ENCODE assay signal across 10 cellular contexts in genomic region chr7:100679927-100680588, GRCh38. TPM values are rescaled to one million over a fixed set of nuclear protein-coding genes. Genes with fewer than 3 reads are reported as not detected.
A peak's percentile ranks its signal among the peaks of the same experiment; 100 is the strongest.
DNase-seq lines count a peak whose midpoint lies in the region; ATAC-seq, FAIRE-seq and TF ChIP-seq lines count a peak whose summit lies in the region.
"Had no signal": no experiment of that assay in that cellular context is flagged by ENCODE, and none has a peak within 500 bp of the region (broad histone marks: within the 10 kb centered on the region; RNA-seq: fewer than 3 reads in every experiment).

No MANE protein-coding gene starts in this region.

- H3K4me1 Mint-ChIP-seq in stimulated activated naive CD8-positive, alpha-beta T cell treated with anti-CD3 and anti-CD28 coated beads, Interleukin-15, Interleukin-2, amounts not matched to agents 100 ng/mL and 50 ng/mL, for 24 hours (ENCODE audit: low read depth) = peaks cover 35% of the 10 kb centered on the region
- H3K4me1 Mint-ChIP-seq in memory B cell = peaks cover 8% of the 10 kb centered on the region

- no peak overlapping the region for H3K4me3 Mint-ChIP-seq in stimulated activated naive CD8-positive, alpha-beta T cell treated with anti-CD3 and anti-CD28 coated beads, Interleukin-15, Interleukin-2, amounts not matched to agents 100 ng/mL and 50 ng/mL, for 24 hours
- no peak overlapping the region for H3K4me3 Mint-ChIP-seq in memory B cell

- no peak; the same call in 1 of the 2 replicates for TF ChIP-seq POLR2A in GM12878 (IDR thresholded peaks at IDR 0.05; ENCODE audit: low read depth, low read length)

- H3K27me3 Mint-ChIP-seq in stimulated activated naive CD8-positive, alpha-beta T cell treated with anti-CD3 and anti-CD28 coated beads, Interleukin-15, Interleukin-2, amounts not matched to agents 100 ng/mL and 50 ng/mL, for 24 hours = no peaks in the 10 kb centered on the region
- H3K27me3 Mint-ChIP-seq in memory B cell = no peaks in the 10 kb centered on the region

- H3K9me3 Mint-ChIP-seq in stimulated activated naive CD8-positive, alpha-beta T cell treated with anti-CD3 and anti-CD28 coated beads, Interleukin-15, Interleukin-2, amounts not matched to agents 100 ng/mL and 50 ng/mL, for 24 hours = no peaks in the 10 kb centered on the region
- no peaks in the 10 kb centered on the region for H3K9me3 Mint-ChIP-seq in memory B cell

- peaks cover 4 to 51% of the 10 kb centered on the region in 2 experiments; a peak in 3 of 4 replicates for H3K36me3 ChIP-seq in GM12878 (ENCODE audit: control insufficient read depth in 2 of 2, insufficient read depth in 2 of 2, low read length in 1 of 2)

- no peak overlapping the region for H3K4me3 ChIP-seq in GM12878

- FAIRE-seq in GM12878 (lab: Jason Lieb, UNC) = no peak

- in situ Hi-C loops in GM12878 (cut with MboI) = loop anchor here (25.0 kb wide), 1 partner anchor 218 kb away; the partner anchor contains the start of gene SPACDR

- no peak for TF ChIP-seq CTCF in GM12878 (IDR thresholded peaks at IDR 0.05 in 2 of 3, conservative IDR thresholded peaks at IDR 0.05 in 1 of 3; ENCODE audit: control insufficient read depth in 2 of 3, extremely low read depth in 1 of 3, insufficient read depth in 1 of 3, low read depth in 3 of 3, low read length in 3 of 3)

- no peak overlapping the region for H3K27ac ChIP-seq in GM12878 (ENCODE audit: control insufficient read depth, insufficient read depth)

- SMC1A ChIA-PET in GM12878 (lab: Charles Lee; ENCODE audit: uncharacterized antibody, unreplicated experiment) = interaction anchor here (1.0 kb wide), 1 partner anchor 13 kb away, joined by 3 read pairs; no protein-coding TSS in a partner anchor

- no peak overlapping the region for H3K9ac ChIP-seq in GM12878 (ENCODE audit: control insufficient read depth, insufficient read depth, low read length)

- BruUV-seq in GM12878 (replicated peaks; lab: Mats Ljungman, UMichigan) = TSS peak; percentile 56

- CTCF ChIA-PET in GM12878 (lab: Yijun Ruan, JAX) = interaction anchor here (1.2 to 6.3 kb wide), 2 partner anchors 11 to 26 kb away, joined by 3 to 57 read pairs; partner anchors contain the start of gene POP7

- H3K4me2 ChIP-seq in GM12878 (ENCODE audit: control insufficient read depth, insufficient read depth) = no peak overlapping the region

- WGBS in GM12878 (ENCODE audit: insufficient coverage, insufficient replicate concordance, low lambda C conversion rate, missing lambda C conversion rate) = 82% methylated on average over 14 of the region's 14 CpGs

- H3K27ac Mint-ChIP-seq in stimulated activated naive CD8-positive, alpha-beta T cell treated with anti-CD3 and anti-CD28 coated beads, Interleukin-15, Interleukin-2, amounts not matched to agents 100 ng/mL and 50 ng/mL, for 24 hours = peak overlapping the region; percentile 11
- H3K27ac Mint-ChIP-seq in memory B cell = peak overlapping the region; percentile 51

- RAD21 ChIA-PET in GM12878 (lab: Charles Lee; ENCODE audit: unreplicated experiment) = interaction anchor here (0.7 kb wide), 2 partner anchors 26 to 575 kb away, joined by 3 read pairs; partner anchors contain the start of gene POP7

- no peaks in the 10 kb centered on the region for H3K9me3 ChIP-seq in GM12878 (replicated peaks; ENCODE audit: control insufficient read depth, insufficient read depth, low read length)

- no peak for TF ChIP-seq RAD21 in GM12878 (IDR thresholded peaks at IDR 0.05; ENCODE audit: insufficient read depth, low read depth, low read length)

- POLR2A ChIA-PET in GM12878 (lab: Charles Lee) = interaction anchor here (0.5 to 0.6 kb wide), 3 partner anchors 15 to 518 kb away, joined by 3 to 5 read pairs (median 3); no protein-coding TSS in a partner anchor

- H3K79me2 ChIP-seq in GM12878 (ENCODE audit: control insufficient read depth, insufficient read depth, low read length) = peaks cover 10% of the 10 kb centered on the region

- no peaks in the 10 kb centered on the region for H4K20me1 ChIP-seq in GM12878 (ENCODE audit: control insufficient read depth, insufficient read depth)

- H3K4me1 ChIP-seq in GM12878 (ENCODE audit: control insufficient read depth, insufficient read depth, low read length) = no peaks in the 10 kb centered on the region

- H2AFZ ChIP-seq in GM12878 (ENCODE audit: control insufficient read depth, low read depth, low read length) = no peak overlapping the region

- H3K36me3 Mint-ChIP-seq in stimulated activated naive CD8-positive, alpha-beta T cell treated with anti-CD3 and anti-CD28 coated beads, Interleukin-15, Interleukin-2, amounts not matched to agents 100 ng/mL and 50 ng/mL, for 24 hours (ENCODE audit: low read depth) = peaks cover 25% of the 10 kb centered on the region
- peaks cover 12% of the 10 kb centered on the region for H3K36me3 Mint-ChIP-seq in memory B cell

- no peak for ATAC-seq in stimulated activated naive CD8-positive, alpha-beta T cell treated with anti-CD3 and anti-CD28 coated beads, Interleukin-15, Interleukin-2, amounts not matched to agents 100 U/mL and 50 U/mL, for 24 hours
- no peak for ATAC-seq in GM12878
- ATAC-seq in memory B cell (ENCODE audit: low read depth) = no peak
- ATAC-seq in GM19463 (IDR thresholded peaks at IDR 0.05; ENCODE audit: unreplicated experiment) = no peak

- TF ChIP-seq EP300 in GM12878 (IDR thresholded peaks at IDR 0.05; ENCODE audit: borderline replicate concordance in 1 of 2, control insufficient read depth in 1 of 2, low read depth in 2 of 2, low read length in 2 of 2) = no peak

- no peaks in the 10 kb centered on the region for H3K27me3 ChIP-seq in GM12878 (replicated peaks in 1 of 2; ENCODE audit: control insufficient read depth in 2 of 2, insufficient read depth in 2 of 2, low read length in 1 of 2)

- no peak for DNase-seq in stimulated activated naive CD8-positive, alpha-beta T cell treated with anti-CD3 and anti-CD28 coated beads, Interleukin-15, Interleukin-2, amounts not matched to agents 100 U/mL and 50 U/mL, for 24 hours
- DNase-seq in GM12878 (ENCODE audit: low read depth, low spot score) = no peak
- no peak for DNase-seq in memory B cell (ENCODE audit: low spot score in 2 of 2)
- no peak for DNase-seq in NK-92 (lab: John Stamatoyannopoulos, UW; ENCODE audit: unreplicated experiment)
- no peak for DNase-seq in NCI-H345 (lab: John Stamatoyannopoulos, UW)
- DNase-seq in NCI-H510A (lab: John Stamatoyannopoulos, UW) = no peak
- DNase-seq: NCI-H187 treated with DMSO at 0.1 percent for 48 hours; stimulated activated CD4-positive, alpha-beta T cell treated with anti-CD3 and anti-CD28 coated beads, Interleukin-4, amount 100 ng/mL, for 1 hour had no signal

- intact Hi-C loops in GM12878 (cut with micrococcal nuclease; ENCODE audit: unreplicated experiment) = no loop called here

RNA-seq across cellular contexts. Expression of gene GNB2, which starts 6.5 kb away (rescaled TPM):
- 22.7 and 24.1 TPM in 2 replicates for total RNA-seq in GM12878 (2013; cell fraction: nucleolus; rRNA removed)
- 68.1 and 90.9 TPM in 2 replicates for total RNA-seq in GM12878 (2014; rRNA removed)
- total RNA-seq in GM12878 (2014; rRNA removed; fragmentation: Illumina TruSeq; extraction: Trizol) = 29.5 and 32.6 TPM in 2 replicates
- total RNA-seq in GM12878 (2021) = 174 and 175 TPM in 2 replicates
- 51.5 TPM for polyA plus RNA-seq in GM12878 (2011; ENCODE audit: low read depth)
- polyA plus RNA-seq in GM12878 (2011; rRNA removed) = 28.9 and 54.4 TPM in 2 replicates
- polyA plus RNA-seq in GM12878 (2011; cell fraction: cytosol; rRNA removed) = 114 and 115 TPM in 2 replicates
- 188 and 209 TPM in 2 replicates for polyA plus RNA-seq in GM12878 (2011; cell fraction: nucleus; rRNA removed)
- 131 and 134 TPM in 2 replicates for polyA plus RNA-seq in GM12878 (2012)
- polyA plus RNA-seq in GM12878 (2014; fragmentation: Illumina TruSeq; extraction: Trizol) = 16.3 and 84.6 TPM in 2 replicates
- 1 to 10 TPM in 1 of 2 experiments, under 1 TPM in 1; 0.35 to 4.7 TPM for polyA plus RNA-seq in GM12878 (2014; fragmentation: Nextera tagmentation; extraction: Ambion mirVana)
- polyA plus RNA-seq in GM12878 (2014; rRNA removed) = 121 and 145 TPM in 2 replicates
- polyA plus RNA-seq in GM12878 (2016; fragmentation: Nextera tagmentation; extraction: Ambion mirVana) = 10 to 100 TPM; 35.7 to 65.0 TPM
- polyA minus RNA-seq in GM12878 (2011; rRNA and poly(A)+ RNA removed) = 47.8 and 87.1 TPM in 2 replicates
- 46.9 and 47.2 TPM in 2 replicates for polyA minus RNA-seq in GM12878 (2011; cell fraction: cytosol; rRNA and poly(A)+ RNA removed)
- polyA minus RNA-seq in GM12878 (2011; cell fraction: nucleus; rRNA and poly(A)+ RNA removed) = 23.0 and 36.4 TPM in 2 replicates

RNA-seq across cellular contexts. Expression of gene GIGYF1, which starts 14.0 kb away (rescaled TPM):
- 42.9 and 43.0 TPM in 2 replicates for total RNA-seq in GM12878 (2013; cell fraction: nucleolus; rRNA removed)
- total RNA-seq in GM12878 (2014; rRNA removed) = 15.9 and 17.2 TPM in 2 replicates
- 8.6 and 9.3 TPM in 2 replicates for total RNA-seq in GM12878 (2014; rRNA removed; fragmentation: Illumina TruSeq; extraction: Trizol)
- total RNA-seq in GM12878 (2021) = 44.2 and 47.2 TPM in 2 replicates
- polyA plus RNA-seq in GM12878 (2011; ENCODE audit: low read depth) = 7.0 TPM
- 3.4 and 5.1 TPM in 2 replicates for polyA plus RNA-seq in GM12878 (2011; rRNA removed)
- 5.5 and 8.6 TPM in 2 replicates for polyA plus RNA-seq in GM12878 (2011; cell fraction: cytosol; rRNA removed)
- 69.0 and 95.9 TPM in 2 replicates for polyA plus RNA-seq in GM12878 (2011; cell fraction: nucleus; rRNA removed)
- 22.9 and 30.1 TPM in 2 replicates for polyA plus RNA-seq in GM12878 (2012)
- 5.8 and 10.4 TPM in 2 replicates for polyA plus RNA-seq in GM12878 (2014; fragmentation: Illumina TruSeq; extraction: Trizol)
- polyA plus RNA-seq in GM12878 (2014; fragmentation: Nextera tagmentation; extraction: Ambion mirVana) = under 1 TPM; 0.31 to 0.79 TPM
- 27.7 and 36.7 TPM in 2 replicates for polyA plus RNA-seq in GM12878 (2014; rRNA removed)
- 10 to 100 TPM in 1 of 2 experiments, 1 to 10 TPM in 1; 9.7 to 10.1 TPM for polyA plus RNA-seq in GM12878 (2016; fragmentation: Nextera tagmentation; extraction: Ambion mirVana)
- polyA minus RNA-seq in GM12878 (2011; rRNA and poly(A)+ RNA removed) = 2.6 and 6.0 TPM in 2 replicates
- polyA minus RNA-seq in GM12878 (2011; cell fraction: cytosol; rRNA and poly(A)+ RNA removed) = 3.6 and 4.2 TPM in 2 replicates
- polyA minus RNA-seq in GM12878 (2011; cell fraction: nucleus; rRNA and poly(A)+ RNA removed) = 16.0 and 32.5 TPM in 2 replicates

RNA-seq across cellular contexts. Expression of gene ACTL6B, which starts 23.8 kb away (rescaled TPM):
- total RNA-seq in GM12878 (2013; cell fraction: nucleolus; rRNA removed) = not detected in 2 replicates
- total RNA-seq in GM12878 (2014; rRNA removed) (not detected in 2 replicates), GM12878 (2014; rRNA removed; fragmentation: Illumina TruSeq; extraction: Trizol) (not detected in 2 replicates), GM12878 (2021) (not detected in 2 replicates)
- not detected for polyA plus RNA-seq in GM12878 (2011; ENCODE audit: low read depth)
- polyA plus RNA-seq in GM12878 (2011; rRNA removed) (not detected in 2 replicates), GM12878 (2014; fragmentation: Illumina TruSeq; extraction: Trizol) (not detected in 2 replicates), GM12878 (2014; fragmentation: Nextera tagmentation; extraction: Ambion mirVana) (not detected), GM12878 (2014; rRNA removed) (not detected in 2 replicates), GM12878 (2016; fragmentation: Nextera tagmentation; extraction: Ambion mirVana) (not detected)
- not detected in 2 replicates for polyA plus RNA-seq in GM12878 (2011; cell fraction: cytosol; rRNA removed)
- not detected in 2 replicates for polyA plus RNA-seq in GM12878 (2011; cell fraction: nucleus; rRNA removed)
- not detected in 2 replicates for polyA plus RNA-seq in GM12878 (2012)
- not detected in 2 replicates for polyA minus RNA-seq in GM12878 (2011; rRNA and poly(A)+ RNA removed)
- not detected in 2 replicates for polyA minus RNA-seq in GM12878 (2011; cell fraction: cytosol; rRNA and poly(A)+ RNA removed)
- not detected in 2 replicates for polyA minus RNA-seq in GM12878 (2011; cell fraction: nucleus; rRNA and poly(A)+ RNA removed)

RNA-seq across cellular contexts. Expression of gene POP7, which starts 25.9 kb away (rescaled TPM):
- total RNA-seq in GM12878 (2013; cell fraction: nucleolus; rRNA removed) = 6.7 and 8.3 TPM in 2 replicates
- total RNA-seq in GM12878 (2014; rRNA removed) = 89.4 and 100 TPM in 2 replicates
- 42.8 and 44.7 TPM in 2 replicates for total RNA-seq in GM12878 (2014; rRNA removed; fragmentation: Illumina TruSeq; extraction: Trizol)
- 58.8 and 62.7 TPM in 2 replicates for total RNA-seq in GM12878 (2021)
- 16.9 TPM for polyA plus RNA-seq in GM12878 (2011; ENCODE audit: low read depth)
- polyA plus RNA-seq in GM12878 (2011; rRNA removed) = 24.5 and 36.0 TPM in 2 replicates
- 53.3 and 84.9 TPM in 2 replicates for polyA plus RNA-seq in GM12878 (2011; cell fraction: cytosol; rRNA removed)
- 27.4 and 33.9 TPM in 2 replicates for polyA plus RNA-seq in GM12878 (2011; cell fraction: nucleus; rRNA removed)
- 37.1 and 42.7 TPM in 2 replicates for polyA plus RNA-seq in GM12878 (2012)
- polyA plus RNA-seq in GM12878 (2014; fragmentation: Illumina TruSeq; extraction: Trizol) = 8.6 and 19.7 TPM in 2 replicates
- 10 to 100 TPM; 12.1 to 37.9 TPM for polyA plus RNA-seq in GM12878 (2014; fragmentation: Nextera tagmentation; extraction: Ambion mirVana)
- 116 and 132 TPM in 2 replicates for polyA plus RNA-seq in GM12878 (2014; rRNA removed)
- polyA plus RNA-seq in GM12878 (2016; fragmentation: Nextera tagmentation; extraction: Ambion mirVana) = 100 to 1,000 TPM; 143 to 148 TPM
- polyA minus RNA-seq in GM12878 (2011; rRNA and poly(A)+ RNA removed) = 8.6 and 30.5 TPM in 2 replicates
- polyA minus RNA-seq in GM12878 (2011; cell fraction: cytosol; rRNA and poly(A)+ RNA removed) = 16.2 and 17.9 TPM in 2 replicates
- polyA minus RNA-seq in GM12878 (2011; cell fraction: nucleus; rRNA and poly(A)+ RNA removed) = 7.0 and 12.5 TPM in 2 replicates

RNA-seq across cellular contexts. Expression of gene TFR2, which starts 38.7 kb away (rescaled TPM):
- 1.1 and 1.5 TPM in 2 replicates for total RNA-seq in GM12878 (2013; cell fraction: nucleolus; rRNA removed)
- total RNA-seq in GM12878 (2014; rRNA removed) = 2.3 and 2.9 TPM in 2 replicates
- total RNA-seq in GM12878 (2014; rRNA removed; fragmentation: Illumina TruSeq; extraction: Trizol) = 0.67 and 0.69 TPM in 2 replicates
- 4.2 and 7.2 TPM in 2 replicates for total RNA-seq in GM12878 (2021)
- 2.8 TPM for polyA plus RNA-seq in GM12878 (2011; ENCODE audit: low read depth)
- 0.07 and 0.30 TPM in 2 replicates for polyA plus RNA-seq in GM12878 (2011; rRNA removed)
- 0.21 and 0.35 TPM in 2 replicates for polyA plus RNA-seq in GM12878 (2011; cell fraction: cytosol; rRNA removed)
- 1.5 and 1.8 TPM in 2 replicates for polyA plus RNA-seq in GM12878 (2011; cell fraction: nucleus; rRNA removed)
- polyA plus RNA-seq in GM12878 (2012) = 2.8 and 3.4 TPM in 2 replicates
- 0.90 and 1.5 TPM in 2 replicates for polyA plus RNA-seq in GM12878 (2014; fragmentation: Illumina TruSeq; extraction: Trizol)
- under 1 TPM; 0.32 to 0.33 TPM for polyA plus RNA-seq in GM12878 (2014; fragmentation: Nextera tagmentation; extraction: Ambion mirVana)
- polyA plus RNA-seq in GM12878 (2014; rRNA removed) = 3.3 and 4.7 TPM in 2 replicates
- 1 to 10 TPM; 2.2 to 2.8 TPM for polyA plus RNA-seq in GM12878 (2016; fragmentation: Nextera tagmentation; extraction: Ambion mirVana)
- polyA minus RNA-seq in GM12878 (2011; rRNA and poly(A)+ RNA removed) = 0.66 TPM in 1 of 2 replicates, not detected in the other
- not detected in 2 replicates for polyA minus RNA-seq in GM12878 (2011; cell fraction: cytosol; rRNA and poly(A)+ RNA removed)
- 0.10 and 0.24 TPM in 2 replicates for polyA minus RNA-seq in GM12878 (2011; cell fraction: nucleus; rRNA and poly(A)+ RNA removed)
